Comparison of ENCODE assay signal across 26 cellular contexts in the genomic region with DNA sequence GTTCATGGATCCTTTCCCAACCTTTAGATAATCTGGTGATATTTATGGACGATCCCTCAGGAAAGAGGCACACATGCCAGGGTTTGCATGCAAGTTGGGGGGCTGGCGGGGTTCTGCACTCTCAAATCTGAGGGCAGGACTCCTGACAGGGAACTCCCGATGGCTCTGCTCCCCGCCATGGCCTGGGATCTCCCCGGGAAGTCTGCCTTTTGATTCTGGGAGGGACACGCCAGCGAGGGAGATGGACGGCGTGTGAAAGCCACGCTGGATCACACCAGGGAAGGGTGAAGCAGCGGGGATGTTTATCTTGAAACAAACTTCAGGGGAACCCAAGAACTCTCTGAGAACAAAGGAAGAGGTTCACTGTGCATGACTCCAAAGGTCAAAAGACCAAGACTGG.
DNase-seq lines count a peak whose midpoint lies in the region; TF ChIP-seq lines count a peak whose summit lies in the region.
"Had no signal": no experiment of that assay in that cellular context is flagged by ENCODE, and none has a peak within 500 bp of the region (broad histone marks: within the 10 kb centered on the region; RNA-seq: fewer than 3 reads in every experiment).

No MANE protein-coding gene starts in this region.

- TF ChIP-seq CTCF in HL-60 (IDR thresholded peaks at IDR 0.05; ENCODE audit: insufficient read depth, low read length): no peak
- no peak for TF ChIP-seq CTCF in nephron progenitor cell (IDR thresholded peaks at IDR 0.05)

- no peak overlapping the region for H3K4me3 Mint-ChIP-seq in nephron progenitor cell
- H3K4me3 Mint-ChIP-seq: activated CD8-positive, alpha-beta memory T cell treated with anti-CD3 and anti-CD28 coated beads, Interleukin-2, amount 10 ng/mL, durations not matched to agents 7 days and 5 days; activated naive CD8-positive, alpha-beta T cell treated with anti-CD3 and anti-CD28 coated beads, Interleukin-2, amount 50 U/mL, for 24 hours; activated T-cell treated with anti-CD3 and anti-CD28 coated beads, Interleukin-2, amount 50 U/mL, for 4 hours; CD8-positive, alpha-beta memory T cell; central memory CD8-positive, alpha-beta T cell; naive thymus-derived CD8-positive, alpha-beta T cell; stimulated activated naive CD8-positive, alpha-beta T cell treated with anti-CD3 and anti-CD28 coated beads, Interleukin-15, amount 100 ng/mL, for 72 hours had no signal

- H3K4me3 ChIP-seq in BLaER1 treated with 17β-estradiol and CSF1 and Interleukin-3, amounts not matched to agents 10 nM and 100 nM: no peak overlapping the region
- H3K4me3 ChIP-seq in HL-60 (replicated peaks; ENCODE audit: insufficient read depth, low read length): no peak overlapping the region
- H3K4me3 ChIP-seq: dorsolateral prefrontal cortex, GM23248, K562, lower lobe of right lung, ovary, SJCRH30 had no signal

- H3K36me3 ChIP-seq in BLaER1 treated with 17β-estradiol and CSF1 and Interleukin-3, amounts not matched to agents 10 nM and 100 nM: peaks cover 2 to 71% (median 22%) of the 10 kb centered on the region in 11 experiments; a peak in 14 of 22 replicates
- H3K36me3 ChIP-seq: ovary, SJCRH30 had no signal

- H3K4me1 ChIP-seq in BLaER1 treated with 17β-estradiol and CSF1 and Interleukin-3, amounts not matched to agents 10 nM and 100 nM: peaks cover 43 to 76% (median 58%) of the 10 kb centered on the region in 10 experiments
- H3K4me1 ChIP-seq: lower lobe of right lung had no signal

- H3K9me3 Mint-ChIP-seq in nephron progenitor cell: no peaks in the 10 kb centered on the region
- H3K9me3 Mint-ChIP-seq: activated naive CD8-positive, alpha-beta T cell treated with anti-CD3 and anti-CD28 coated beads, Interleukin-2, amount 50 U/mL, for 24 hours; activated T-cell treated with anti-CD3 and anti-CD28 coated beads, Interleukin-2, amount 50 U/mL, for 4 hours; CD8-positive, alpha-beta memory T cell; central memory CD8-positive, alpha-beta T cell; naive thymus-derived CD8-positive, alpha-beta T cell; stimulated activated naive CD8-positive, alpha-beta T cell treated with anti-CD3 and anti-CD28 coated beads, Interleukin-15, amount 100 ng/mL, for 72 hours had no signal

- peak overlapping the region; percentile 81 for H3K27ac Mint-ChIP-seq in nephron progenitor cell
- H3K27ac Mint-ChIP-seq: activated CD8-positive, alpha-beta memory T cell treated with anti-CD3 and anti-CD28 coated beads, Interleukin-2, amount 10 ng/mL, durations not matched to agents 7 days and 5 days; activated naive CD8-positive, alpha-beta T cell treated with anti-CD3 and anti-CD28 coated beads, Interleukin-2, amount 50 U/mL, for 24 hours; CD8-positive, alpha-beta memory T cell; naive thymus-derived CD8-positive, alpha-beta T cell had no signal

- H3K36me3 Mint-ChIP-seq in nephron progenitor cell (ENCODE audit: low read depth): peaks cover 38% of the 10 kb centered on the region
- H3K36me3 Mint-ChIP-seq: activated CD8-positive, alpha-beta memory T cell treated with anti-CD3 and anti-CD28 coated beads, Interleukin-2, amount 10 ng/mL, durations not matched to agents 7 days and 5 days had no signal

- H3K9me3 ChIP-seq in BLaER1 treated with 17β-estradiol and CSF1 and Interleukin-3, amounts not matched to agents 10 nM and 100 nM (replicated peaks in 1 of 11): no peaks in the 10 kb centered on the region
- H3K9me3 ChIP-seq: lower lobe of right lung, ovary, SJCRH30 had no signal

- peaks cover 3% of the 10 kb centered on the region for H3K27me3 Mint-ChIP-seq in nephron progenitor cell (ENCODE audit: low read depth, poor library complexity)
- H3K27me3 Mint-ChIP-seq: activated naive CD8-positive, alpha-beta T cell treated with anti-CD3 and anti-CD28 coated beads, Interleukin-2, amount 50 U/mL, for 24 hours; naive thymus-derived CD8-positive, alpha-beta T cell had no signal

- peak overlapping the region; percentile 69 to 92 (median 84) for H3K4me2 ChIP-seq in BLaER1 treated with 17β-estradiol and CSF1 and Interleukin-3, amounts not matched to agents 10 nM and 100 nM

- H3K27ac ChIP-seq in BLaER1 treated with 17β-estradiol and CSF1 and Interleukin-3, amounts not matched to agents 10 nM and 100 nM: peak overlapping the region in 9 of 11 experiments; percentile 36 to 82 (median 71); a peak in 17 of 22 replicates
- H3K27ac ChIP-seq in HL-60 (replicated peaks) (peak overlapping the region; percentile 57), caudate nucleus (ENCODE audit: low read depth, low read length) (peak overlapping the region; percentile 21)
- H3K27ac ChIP-seq: GM23248, ovary, SJCRH30 had no signal

- H3K9ac ChIP-seq in BLaER1 treated with 17β-estradiol and CSF1 and Interleukin-3, amounts not matched to agents 10 nM and 100 nM: peak overlapping the region in 6 of 11 experiments; percentile 1 to 68 (median 34); a peak in 8 of 22 replicates
- H3K9ac ChIP-seq: GM23248 had no signal

- H4K20me1 ChIP-seq in BLaER1 treated with 17β-estradiol and CSF1 and Interleukin-3, amounts not matched to agents 10 nM and 100 nM: peaks cover 0 to 90% (median 0%) of the 10 kb centered on the region in 11 experiments; a peak in 6 of 22 replicates

- no peak for DNase-seq in HL-60 (ENCODE audit: low read depth in 1 of 2, low spot score in 1 of 2)
- DNase-seq in caudate nucleus (lab: John Stamatoyannopoulos, UW): no peak
- DNase-seq in nephron progenitor cell: no peak
- no peak for DNase-seq in cortex of kidney (lab: John Stamatoyannopoulos, UW)
- no peak for DNase-seq in NCI-H446 (lab: John Stamatoyannopoulos, UW)
- DNase-seq in AG20443 (ENCODE audit: low spot score): no peak
- no peak for DNase-seq in islet precursor cell
- DNase-seq: activated CD8-positive, alpha-beta memory T cell treated with anti-CD3 and anti-CD28 coated beads, Interleukin-2, amount 10 ng/mL, durations not matched to agents 7 days and 5 days; activated naive CD4-positive, alpha-beta T cell; activated naive CD8-positive, alpha-beta T cell treated with anti-CD3 and anti-CD28 coated beads, Interleukin-2, amount 50 U/mL, for 24 hours; activated T-cell treated with anti-CD3 and anti-CD28 coated beads, Interleukin-2, amount 50 U/mL, for 4 hours; CD8-positive, alpha-beta memory T cell; DMS 273 treated with DMSO at 0.1 percent for 48 hours; GM23248; lower lobe of right lung; NCI-H1092; NCI-H1694; ovary; SJCRH30; stimulated activated naive CD8-positive, alpha-beta T cell treated with anti-CD3 and anti-CD28 coated beads, Interleukin-15, amount 100 ng/mL, for 72 hours; T1000 had no signal

- peaks cover 21% of the 10 kb centered on the region for H3K4me1 Mint-ChIP-seq in nephron progenitor cell
- H3K4me1 Mint-ChIP-seq: activated CD8-positive, alpha-beta memory T cell treated with anti-CD3 and anti-CD28 coated beads, Interleukin-2, amount 10 ng/mL, durations not matched to agents 7 days and 5 days; CD8-positive, alpha-beta memory T cell; central memory CD8-positive, alpha-beta T cell had no signal

- no peaks in the 10 kb centered on the region for H3K27me3 ChIP-seq in BLaER1 treated with 17β-estradiol and CSF1 and Interleukin-3, amounts not matched to agents 10 nM and 100 nM
- no peaks in the 10 kb centered on the region for H3K27me3 ChIP-seq in HL-60 (ENCODE audit: insufficient read depth, poor library complexity, severe bottlenecking)
- H3K27me3 ChIP-seq: dorsolateral prefrontal cortex, ovary, SJCRH30 had no signal

Comparison
In these comparisons a context has a peak if more than half of its experiments do, and no peak if none do; other contexts are left out.
1. H3K27ac ChIP-seq: peak in every context shown above with its lines; median percentile 71 in BLaER1 treated with 17β-estradiol and CSF1 and Interleukin-3, amounts not matched to agents 10 nM and 100 nM; 57 in HL-60; 21 in caudate nucleus.